In genomic region chr14:22838631-22839041, GRCh38 we compare ENCODE assay signal across 8 cellular contexts. TPM values are rescaled to one million over a fixed set of nuclear protein-coding genes. Genes with fewer than 3 reads are reported as not detected.
A peak's percentile ranks its signal among the peaks of the same experiment; 100 is the strongest.
DNase-seq lines count a peak whose midpoint lies in the region; ATAC-seq and TF ChIP-seq lines count a peak whose summit lies in the region.

No MANE protein-coding gene starts in this region.

- WGBS in thymus: 39% methylated on average over 6 of the region's 6 CpGs

- ATAC-seq in HG03378 (IDR thresholded peaks at IDR 0.05; ENCODE audit: unreplicated experiment): no peak

- TF ChIP-seq CTCF in breast epithelium (IDR thresholded peaks at IDR 0.05): no peak

- H3K27me3 ChIP-seq in breast epithelium: no peaks in the 10 kb centered on the region
- H3K27me3 ChIP-seq in thymus (ENCODE audit: control insufficient read depth, insufficient read depth): peaks cover 31% of the 10 kb centered on the region

- intact Hi-C loops in breast epithelium (cut with DNase I; ENCODE audit: low total_unique reads): no loop called here

- H3K4me3 ChIP-seq in breast epithelium (peak overlapping the region; percentile 98 to 99 (median 99)), thymus (ENCODE audit: low read length) (peak overlapping the region; percentile 36)

- peak overlapping the region; percentile 97 to 99 for H3K27ac ChIP-seq in breast epithelium
- peak overlapping the region; percentile 75 for H3K27ac ChIP-seq in thymus (ENCODE audit: low read depth)

- H3K9me3 ChIP-seq in breast epithelium (no peaks in the 10 kb centered on the region), thymus (ENCODE audit: control insufficient read depth) (peaks cover 1% of the 10 kb centered on the region)

- TF ChIP-seq POLR2A in breast epithelium (IDR thresholded peaks at IDR 0.05): no peak

- peak; percentile 14 for DNase-seq in HuH-7 (ENCODE audit: low spot score)
- no peak for DNase-seq in breast epithelium (ENCODE audit: low spot score in 2 of 2)
- DNase-seq in left kidney (ENCODE audit: low read depth, low spot score): peak; percentile 32
- DNase-seq in activated naive CD4-positive, alpha-beta T cell treated with Interleukin-2 at 50 U/mL for 16 hours: no peak
- no peak for DNase-seq in activated CD4-positive, alpha-beta T cell treated with anti-CD3 and anti-CD28 coated beads for 48 hours
- DNase-seq in superior temporal gyrus (ENCODE audit: extremely low spot score): no peak

- H3K4me1 ChIP-seq in breast epithelium (peaks cover 0 to 12% of the 10 kb centered on the region in 2 donors), thymus (ENCODE audit: control insufficient read depth, insufficient read depth, low read length) (peaks cover 4% of the 10 kb centered on the region)

- H3K36me3 ChIP-seq in breast epithelium (no peaks in the 10 kb centered on the region), thymus (ENCODE audit: control insufficient read depth, insufficient read depth) (peaks cover 18% of the 10 kb centered on the region)

RNA-seq across cellular contexts. Expression of gene MMP14, which starts 2.3 kb away (rescaled TPM):
- 100 to 1,000 TPM in 2 of 3 donors, 10 to 100 TPM in 1; 84.4 to 361 (median 136) TPM for total RNA-seq in breast epithelium
- 69.5 TPM for polyA plus RNA-seq in thymus

RNA-seq across cellular contexts. Expression of gene MRPL52, which starts 8.9 kb away (rescaled TPM):
- total RNA-seq in breast epithelium: 10 to 100 TPM; 22.7 to 39.4 (median 34.7) TPM
- polyA plus RNA-seq in thymus: 121 TPM

RNA-seq across cellular contexts. Expression of gene SLC7A7, which starts 23.4 kb away (rescaled TPM):
- 10 to 100 TPM; 17.4 to 46.4 (median 27.2) TPM for total RNA-seq in breast epithelium
- polyA plus RNA-seq in thymus: 16.7 TPM

RNA-seq across cellular contexts. Expression of gene LRP10, which starts 32.9 kb away (rescaled TPM):
- total RNA-seq in breast epithelium: 10 to 100 TPM; 70.1 to 97.5 (median 82.3) TPM
- 18.6 TPM for polyA plus RNA-seq in thymus

RNA-seq across cellular contexts. Expression of gene REM2, which starts 44.4 kb away (rescaled TPM):
- total RNA-seq in breast epithelium: 1 to 10 TPM in 2 of 3 donors, under 1 TPM in 1; 0.96 to 1.3 (median 1.2) TPM
- polyA plus RNA-seq in thymus: 3.2 TPM

Comparison
In these comparisons a context has a peak if more than half of its experiments do, and no peak if none do; other contexts are left out.
1. DNase-seq: peak in HuH-7 (single experiment) and left kidney (single experiment); none in breast epithelium (0 of 2), activated naive CD4-positive, alpha-beta T cell treated with Interleukin-2 at 50 U/mL for 16 hours (single experiment), activated CD4-positive, alpha-beta T cell treated with anti-CD3 and anti-CD28 coated beads for 48 hours (single experiment) and superior temporal gyrus (single experiment).